Comparison of ENCODE assay signal across 8 cellular contexts in the genomic region with DNA sequence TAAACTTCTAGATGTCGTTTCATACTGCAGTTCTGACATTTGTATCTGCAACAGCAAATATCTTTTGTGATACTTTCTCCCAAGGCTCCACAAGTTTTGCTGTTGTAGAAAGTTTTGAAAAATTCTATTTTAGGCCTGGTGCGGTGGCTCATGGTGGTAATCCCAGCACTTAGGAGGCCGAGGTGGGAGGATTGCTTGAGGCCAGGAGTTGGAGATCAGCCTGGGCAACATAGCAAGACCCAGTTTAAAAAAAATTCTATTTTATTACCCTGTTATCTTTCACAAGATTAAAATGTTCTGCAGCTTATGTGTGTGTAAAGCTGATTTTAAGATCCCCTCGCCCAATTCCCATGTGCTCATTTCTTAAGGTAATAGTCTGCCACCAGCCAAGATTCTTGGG. TPM values are rescaled to one million over a fixed set of nuclear protein-coding genes. Genes with fewer than 3 reads are reported as not detected.
DNase-seq lines count a peak whose midpoint lies in the region; ATAC-seq, FAIRE-seq and TF ChIP-seq lines count a peak whose summit lies in the region.

No MANE protein-coding gene starts in this region.

- H4K8ac ChIP-seq in IMR-90 (ENCODE audit: low read depth in 2 of 2, low read length in 2 of 2): no peak overlapping the region

- 0 out of 2 replicates have a peak overlapping the region, but pooled peaks have one; percentile 33 for H3K23ac ChIP-seq in IMR-90 (ENCODE audit: low read depth, low read length)

- no peak overlapping the region for H2BK5ac ChIP-seq in IMR-90 (ENCODE audit: low read depth, low read length, poor library complexity, severe bottlenecking)

- peaks cover 60% of the 10 kb centered on the region for H4K20me1 ChIP-seq in IMR-90 (ENCODE audit: insufficient read depth, low read length)

- no peaks in the 10 kb centered on the region for H3K27me3 ChIP-seq in CD4-positive, alpha-beta T cell (ENCODE audit: control insufficient read depth, insufficient read depth, low read length)
- H3K27me3 ChIP-seq in IMR-90 (ENCODE audit: control insufficient read depth, insufficient read depth, low read length) (no peaks in the 10 kb centered on the region), bronchial epithelial cell (ENCODE audit: control insufficient read depth, insufficient read depth, low read length) (no peaks in the 10 kb centered on the region), mucosa of rectum (ENCODE audit: control insufficient read depth in 2 of 2, insufficient read depth in 2 of 2, low read length in 2 of 2) (no peaks in the 10 kb centered on the region)

- H3K36me3 Mint-ChIP-seq in CD4-positive, alpha-beta T cell (ENCODE audit: low read depth): peaks cover 39% of the 10 kb centered on the region

- H3K9ac ChIP-seq in IMR-90 (ENCODE audit: low read depth, low read length) (no peak overlapping the region; the same call in 1 of the 2 replicates), mucosa of rectum (ENCODE audit: low read depth in 1 of 2, low read length in 2 of 2) (no peak overlapping the region)

- H2BK20ac ChIP-seq in IMR-90 (ENCODE audit: low read depth, low read length): no peak overlapping the region

- no peaks in the 10 kb centered on the region for H3K9me3 Mint-ChIP-seq in CD4-positive, alpha-beta T cell

- H2BK15ac ChIP-seq in IMR-90 (ENCODE audit: low read depth, low read length): no peak overlapping the region

- no peak overlapping the region for H2BK120ac ChIP-seq in IMR-90 (ENCODE audit: low read depth, low read length)

- peaks cover 66% of the 10 kb centered on the region for H3K4me1 Mint-ChIP-seq in CD4-positive, alpha-beta T cell (ENCODE audit: low read depth)

- H3K27me3 Mint-ChIP-seq in CD4-positive, alpha-beta T cell: no peaks in the 10 kb centered on the region

- H3K56ac ChIP-seq in IMR-90 (ENCODE audit: extremely low read depth, insufficient read depth, low read length): no peak overlapping the region

- H3K79me1 ChIP-seq in IMR-90 (ENCODE audit: low read depth in 1 of 2, low read length in 2 of 2): peaks cover 13 to 62% of the 10 kb centered on the region in 2 experiments; a peak in 3 of 4 replicates

- intact Hi-C loops in CD4-positive, alpha-beta T cell (cut with DNase I, micrococcal nuclease): loop anchor here (5.0 to 10.0 kb wide), 7 partner anchors 259 to 1401 kb away; partner anchors contain the start of genes ZNF800 (in 2 of the 2), ATP6V1F (in 1 of the 2), CALU (in 1 of the 2) and IMPDH1 (in 1 of the 2)
- intact Hi-C loops in IMR-90 (cut with micrococcal nuclease): loop anchor here (2.0 kb wide), 1 partner anchor 69 kb away; the partner anchor contains the start of gene GCC1

- POLR2A ChIA-PET in CD4-positive, alpha-beta T cell (lab: Charles Lee): interaction anchor here (1.0 to 2.9 kb wide), 2 partner anchors 65 to 67 kb away, joined by 6 to 16 read pairs; partner anchors contain the start of gene ARF5
- POLR2A ChIA-PET in IMR-90 (lab: Charles Lee; ENCODE audit: unreplicated experiment): no interaction called here

- no CpG with 5 or more reads among the region's 4 CpGs for WGBS in IMR-90 (ENCODE audit: extremely low coverage in 2 of 2, insufficient read length in 1 of 2), 2 experiments

- no peak overlapping the region for H4K5ac ChIP-seq in IMR-90 (ENCODE audit: low read depth, low read length)

- no peak overlapping the region for H2AFZ ChIP-seq in IMR-90 (replicated peaks; ENCODE audit: low read length, poor library complexity)

- dilution Hi-C loops in IMR-90 (cut with HindIII; ENCODE audit: low sequenced_read_pairs, unreplicated experiment): no loop called here

- H3K27ac ChIP-seq in CD4-positive, alpha-beta T cell (ENCODE audit: low read depth, low read length): no peak overlapping the region
- H3K27ac ChIP-seq in IMR-90 (ENCODE audit: insufficient read depth, low read length) (no peak overlapping the region), mucosa of rectum (ENCODE audit: low read depth in 2 of 2, low read length in 2 of 2) (no peak overlapping the region)

- peak overlapping the region; percentile 51 for H3K4me2 ChIP-seq in IMR-90 (ENCODE audit: low read depth, low read length)

- peak overlapping the region; percentile 93 for H3K4me3 Mint-ChIP-seq in CD4-positive, alpha-beta T cell

- no peak overlapping the region for H3K27ac Mint-ChIP-seq in CD4-positive, alpha-beta T cell

- peaks cover 8% of the 10 kb centered on the region for H3K4me1 ChIP-seq in IMR-90 (ENCODE audit: control insufficient read depth, insufficient read depth, low read length)
- peaks cover 14 to 23% of the 10 kb centered on the region in 2 donors for H3K4me1 ChIP-seq in mucosa of rectum (ENCODE audit: control insufficient read depth in 2 of 2, insufficient read depth in 2 of 2, low read length in 2 of 2)

- H2AK5ac ChIP-seq in IMR-90 (ENCODE audit: low read depth, low read length): no peak overlapping the region

- no peak for TF ChIP-seq RAD21 in IMR-90 (IDR thresholded peaks at IDR 0.05; ENCODE audit: low read length)

- H3K4me3 ChIP-seq in IMR-90 (ENCODE audit: insufficient read depth, low read depth, low read length) (peak overlapping the region; percentile 91; the same call in 1 of the 2 replicates), bronchial epithelial cell (ENCODE audit: low read depth, low read length) (peak overlapping the region; percentile 87), mucosa of rectum (ENCODE audit: low read length in 2 of 2) (peak overlapping the region; percentile 95 to 99)

- H3K9me1 ChIP-seq in IMR-90 (ENCODE audit: insufficient read depth, low read length): peaks cover 21% of the 10 kb centered on the region

- H4K91ac ChIP-seq in IMR-90 (ENCODE audit: insufficient read depth, low read depth, low read length): no peak overlapping the region

- no peak for DNase-seq in CD4-positive, alpha-beta T cell
- no peak for DNase-seq in IMR-90
- DNase-seq in bronchial epithelial cell (ENCODE audit: low read depth): no peak
- no peak for DNase-seq in NCI-H1092 (lab: John Stamatoyannopoulos, UW)
- DNase-seq in islet precursor cell: no peak
- DNase-seq in EL: no peak
- DNase-seq in amniotic stem cell (lab: John Stamatoyannopoulos, UW): no peak

- BruUV-seq in IMR-90 (replicated peaks; lab: Mats Ljungman, UMichigan): no TSS peak

- no peaks in the 10 kb centered on the region for H3K9me3 ChIP-seq in CD4-positive, alpha-beta T cell (ENCODE audit: control insufficient read depth, low read length)
- no peaks in the 10 kb centered on the region for H3K9me3 ChIP-seq in IMR-90 (ENCODE audit: control insufficient read depth, insufficient read depth, low read length)
- no peaks in the 10 kb centered on the region for H3K9me3 ChIP-seq in mucosa of rectum (ENCODE audit: control insufficient read depth in 2 of 2, low read length in 2 of 2)

- no peak overlapping the region for H3K18ac ChIP-seq in IMR-90 (ENCODE audit: low read depth, low read length)

- 0 out of 2 replicates have a peak, but pooled peaks have one; percentile 7 for TF ChIP-seq POLR2A in IMR-90 (IDR thresholded peaks at IDR 0.05; ENCODE audit: low read depth, low read length)

- no peak for TF ChIP-seq CTCF in CD4-positive, alpha-beta T cell (IDR thresholded peaks at IDR 0.05)
- TF ChIP-seq CTCF in IMR-90 (conservative IDR thresholded peaks at IDR 0.05; ENCODE audit: low read depth, low read length) (no peak), bronchial epithelial cell (IDR thresholded peaks at IDR 0.05; ENCODE audit: insufficient read depth, low read length, severe bottlenecking) (no peak)

- no peak overlapping the region for H3K14ac ChIP-seq in IMR-90 (replicated peaks; ENCODE audit: low read depth, low read length)

- H3K36me3 ChIP-seq in IMR-90 (ENCODE audit: control insufficient read depth, insufficient read depth, low read length): peaks cover 4% of the 10 kb centered on the region; the same call in 1 of the 2 replicates
- H3K36me3 ChIP-seq in bronchial epithelial cell (ENCODE audit: control insufficient read depth, insufficient read depth, low read length): no peaks in the 10 kb centered on the region
- peaks cover 0 to 3% of the 10 kb centered on the region in 2 donors for H3K36me3 ChIP-seq in mucosa of rectum (ENCODE audit: control insufficient read depth in 2 of 2, insufficient read depth in 2 of 2, low read length in 2 of 2)

- no peak overlapping the region for H2AK9ac ChIP-seq in IMR-90 (replicated peaks; ENCODE audit: low read depth, low read length, poor library complexity)

- no peak overlapping the region for H3K4ac ChIP-seq in IMR-90 (ENCODE audit: low read depth, low read length)

- no peak for FAIRE-seq in bronchial epithelial cell (lab: Jason Lieb, UNC)

- ATAC-seq in CD4-positive, alpha-beta T cell (ENCODE audit: poor library complexity): no peak
- no peak for ATAC-seq in IMR-90 (ENCODE audit: low read depth)

- in situ Hi-C loops in IMR-90 (cut with MboI; ENCODE audit: low sequenced_read_pairs): no loop called here

- CTCF ChIA-PET in CD4-positive, alpha-beta T cell (lab: Charles Lee): no interaction called here
- CTCF ChIA-PET in IMR-90 (lab: Yijun Ruan, JAX): no interaction called here

TF ChIP-seq in IMR-90, 13 proteins besides CTCF, POLR2A, EP300 and RAD21 (continues in another document):
- no peak for TF ChIP-seq MAZ (IDR thresholded peaks at IDR 0.05; ENCODE audit: borderline replicate concordance, low read depth, low read length)
- no peak for TF ChIP-seq MXI1 (IDR thresholded peaks at IDR 0.05; ENCODE audit: borderline replicate concordance, low read depth, low read length)
- no peak for TF ChIP-seq NFE2L2 (IDR thresholded peaks at IDR 0.05; ENCODE audit: low read depth, low read length)

RNA-seq across cellular contexts. Expression of gene SND1, which starts 1.4 kb away (rescaled TPM):
- total RNA-seq in CD4-positive, alpha-beta T cell: 100 to 1,000 TPM; 104 to 113 TPM
- 246 and 294 TPM in 2 replicates for total RNA-seq in IMR-90 (2012; rRNA removed)
- 154 TPM in 2 replicates for polyA plus RNA-seq in IMR-90 (2012; rRNA removed)
- polyA plus RNA-seq in IMR-90 (2012; cell fraction: cytosol; rRNA removed): 162 and 171 TPM in 2 replicates
- 107 and 113 TPM in 2 replicates for polyA plus RNA-seq in IMR-90 (2012; cell fraction: nucleus; rRNA removed; ENCODE audit: low replicate concordance)
- total RNA-seq in bronchial epithelial cell: 138 and 232 TPM in 2 replicates

RNA-seq across cellular contexts. Expression of gene PAX4, which starts 35.5 kb away (rescaled TPM):
- total RNA-seq in CD4-positive, alpha-beta T cell: not detected
- total RNA-seq in IMR-90 (2012; rRNA removed): not detected in 2 replicates
- not detected in 2 replicates for polyA plus RNA-seq in IMR-90 (2012; rRNA removed)
- not detected in 2 replicates for polyA plus RNA-seq in IMR-90 (2012; cell fraction: cytosol; rRNA removed)
- polyA plus RNA-seq in IMR-90 (2012; cell fraction: nucleus; rRNA removed; ENCODE audit: low replicate concordance): not detected in 2 replicates
- not detected in 2 replicates for total RNA-seq in bronchial epithelial cell

RNA-seq across cellular contexts. Expression of gene FSCN3, which starts 59.9 kb away (rescaled TPM):
- 1 to 10 TPM; 5.6 to 6.3 TPM for total RNA-seq in CD4-positive, alpha-beta T cell
- 0.18 and 0.83 TPM in 2 replicates for total RNA-seq in IMR-90 (2012; rRNA removed)
- 0.86 and 1.5 TPM in 2 replicates for polyA plus RNA-seq in IMR-90 (2012; rRNA removed)
- polyA plus RNA-seq in IMR-90 (2012; cell fraction: cytosol; rRNA removed): 0.09 and 0.32 TPM in 2 replicates
- polyA plus RNA-seq in IMR-90 (2012; cell fraction: nucleus; rRNA removed; ENCODE audit: low replicate concordance): 0.49 and 2.1 TPM in 2 replicates
- 0.79 and 2.8 TPM in 2 replicates for total RNA-seq in bronchial epithelial cell
